ENCODE assay signal across 9 cellular contexts in the genomic region with DNA sequence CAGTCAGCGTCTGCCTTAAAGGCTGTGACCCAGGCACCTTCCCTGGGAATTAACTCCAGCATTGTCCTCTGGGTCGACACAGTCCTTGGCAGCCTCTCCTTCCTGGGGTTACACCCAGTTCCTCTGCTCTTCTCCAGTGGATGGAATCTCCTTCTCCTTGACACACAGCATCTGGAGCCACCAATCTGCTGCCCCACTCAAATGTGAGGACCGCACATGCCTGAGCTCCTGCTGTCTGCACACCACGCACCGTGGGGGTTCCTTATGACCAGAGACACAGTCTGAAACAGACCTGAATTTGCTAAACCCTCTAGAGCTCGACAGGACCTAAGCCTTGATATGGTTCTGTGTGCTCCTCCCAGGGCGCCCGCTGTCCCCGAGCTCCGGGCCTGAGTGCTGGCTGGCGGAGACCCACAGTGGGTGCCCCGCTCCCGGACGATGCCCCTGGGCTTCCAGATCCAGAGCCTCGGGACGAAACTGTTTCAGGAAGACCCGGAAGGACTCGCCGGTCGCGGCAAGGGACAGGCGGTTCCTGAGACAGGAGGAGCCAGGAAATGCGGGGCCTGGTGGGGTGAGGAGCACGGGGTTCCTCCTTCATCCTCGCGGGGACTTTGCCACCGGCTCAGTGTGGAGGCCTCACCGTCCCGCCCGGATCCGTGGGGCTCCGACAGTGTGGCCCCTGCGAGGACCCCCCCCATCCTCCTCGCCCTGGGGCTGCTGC. TPM values are rescaled to one million over a fixed set of nuclear protein-coding genes. Genes with fewer than 3 reads are reported as not detected.
DNase-seq lines count a peak whose midpoint lies in the region; ATAC-seq and TF ChIP-seq lines count a peak whose summit lies in the region.
"Had no signal": no experiment of that assay in that cellular context is flagged by ENCODE, and none has a peak within 500 bp of the region (broad histone marks: within the 10 kb centered on the region; RNA-seq: fewer than 3 reads in every experiment).

No MANE protein-coding gene starts in this region.

- H3K9me3 ChIP-seq in ES-I3 (ENCODE audit: control insufficient read depth, insufficient read depth, low read length) (no peaks in the 10 kb centered on the region; the same call in 1 of the 2 replicates), SU-DHL-6 (ENCODE audit: insufficient read depth, low read length) (no peaks in the 10 kb centered on the region), psoas muscle (no peaks in the 10 kb centered on the region)

- DNase-seq in Right ventricle myocardium superior (peak; percentile 59), psoas muscle (peak; percentile 36 to 70), NAMALWA (ENCODE audit: low spot score) (no peak), activated gamma-delta T cell treated with Interleukin-2 at 50 U/mL for 16 hours (no peak), GM13977 (ENCODE audit: low spot score) (no peak)
- no peak for DNase-seq in activated naive CD4-positive, alpha-beta T cell (lab: John Stamatoyannopoulos, UW)

- H4K20me1 ChIP-seq in SU-DHL-6 (ENCODE audit: low read depth, low read length) = no peaks in the 10 kb centered on the region

- H3K27ac ChIP-seq in SU-DHL-6 (ENCODE audit: low read depth, low read length) (no peak overlapping the region), psoas muscle (no peak overlapping the region)
- H3K27ac ChIP-seq: epithelial cell of prostate had no signal

- WGBS in psoas muscle, 3 donors = 13 to 23% (median 19%) methylated on average over 23 to 34 of the region's 34 CpGs

- H3K27me3 ChIP-seq in SU-DHL-6 (ENCODE audit: low read length) (no peaks in the 10 kb centered on the region), psoas muscle (ENCODE audit: insufficient read depth in 3 of 3, low read length in 2 of 3) (peaks cover 0 to 25% (median 4%) of the 10 kb centered on the region in 3 donors)

- in situ Hi-C loops in GM13977 (cut with MboI; ENCODE audit: low pct_unique_long_range_greater_than_20kb, low sequenced_read_pairs, unreplicated experiment) = no loop called here

- H3K4me1 ChIP-seq in ES-I3 (ENCODE audit: insufficient read depth, low read length) = no peaks in the 10 kb centered on the region
- H3K4me1 ChIP-seq in psoas muscle = no peaks in the 10 kb centered on the region

- H3K36me3 ChIP-seq in ES-I3 (ENCODE audit: insufficient read depth, low read length) = no peaks in the 10 kb centered on the region
- no peaks in the 10 kb centered on the region for H3K36me3 ChIP-seq in SU-DHL-6 (ENCODE audit: low read length)
- no peaks in the 10 kb centered on the region for H3K36me3 ChIP-seq in psoas muscle (ENCODE audit: insufficient read depth in 1 of 2, low read depth in 1 of 2)

- TF ChIP-seq CTCF in SU-DHL-6 (IDR thresholded peaks at IDR 0.05; ENCODE audit: insufficient read depth, low read length, poor library complexity, severe bottlenecking) = no peak
- TF ChIP-seq CTCF in psoas muscle (IDR thresholded peaks at IDR 0.05) = no peak
- no peak for TF ChIP-seq CTCF in GM13977 (IDR thresholded peaks at IDR 0.05; ENCODE audit: extremely low read depth, insufficient read depth, missing control alignments)

- peak overlapping the region; percentile 1 for H2AFZ ChIP-seq in SU-DHL-6 (ENCODE audit: low read depth, low read length, severe bottlenecking)

- H3F3A ChIP-seq in SU-DHL-6 (ENCODE audit: insufficient read depth) = no peaks in the 10 kb centered on the region

- H3K79me2 ChIP-seq in SU-DHL-6 (ENCODE audit: insufficient read depth, low read length) = no peaks in the 10 kb centered on the region

- intact Hi-C loops in Right ventricle myocardium superior (cut with DNase I) = loop anchor here (10.0 kb wide), 2 partner anchors 201 to 371 kb away; no protein-coding TSS in a partner anchor
- intact Hi-C loops in psoas muscle (cut with DNase I) = loop anchor here in 1 of 2 donors (10.0 kb wide), 1 partner anchor 181 kb away; the partner anchor contains the start of genes NUP43 and PCMT1

- H3K9ac ChIP-seq in ES-I3 (ENCODE audit: low read depth, low read length) (peak overlapping the region; percentile 38; the same call in 1 of the 2 replicates), SU-DHL-6 (ENCODE audit: low read length) (no peak overlapping the region)

- ATAC-seq in Right ventricle myocardium superior (ENCODE audit: poor library complexity) (peak; percentile 55), psoas muscle (peak; percentile 9 to 53 (median 33))

- H3K4me3 ChIP-seq in SU-DHL-6 (ENCODE audit: insufficient read depth, low read length, poor library complexity, severe bottlenecking) (no peak overlapping the region), psoas muscle (peak overlapping the region; percentile 65)

- H3K4me2 ChIP-seq in SU-DHL-6 (ENCODE audit: low read depth, low read length, poor library complexity, severe bottlenecking) = peak overlapping the region; percentile 41

- no peaks in the 10 kb centered on the region for H3K9me2 ChIP-seq in SU-DHL-6 (replicated peaks; ENCODE audit: insufficient read depth, low read length)

RNA-seq across cellular contexts. Expression of gene RAET1G, which starts 2.5 kb away (rescaled TPM):
- total RNA-seq in Right ventricle myocardium superior = not detected
- total RNA-seq in psoas muscle = 1 to 10 TPM in 1 of 4 donors, under 1 TPM in 2, not detected in 1; 0.40 to 1.1 (median 0.64) TPM
- under 1 TPM; 0.04 to 0.73 (median 0.24) TPM for polyA plus RNA-seq in psoas muscle

RNA-seq across cellular contexts. Expression of gene ULBP2, which starts 16.4 kb away (rescaled TPM):
- 0.65 TPM for total RNA-seq in Right ventricle myocardium superior
- under 1 TPM in 3 of 4 donors, not detected in 1; 0.25 to 0.75 (median 0.69) TPM for total RNA-seq in psoas muscle
- polyA plus RNA-seq in psoas muscle = under 1 TPM; 0.17 to 0.81 (median 0.59) TPM

RNA-seq across cellular contexts. Expression of gene RAET1E, which starts 27.5 kb away (rescaled TPM):
- total RNA-seq in Right ventricle myocardium superior (0.48 TPM), psoas muscle (1 to 10 TPM; 1.4 to 6.2 (median 3.9) TPM)
- polyA plus RNA-seq in psoas muscle = 10 to 100 TPM in 1 of 3 donors, under 1 TPM in 2; 0.04 to 17.2 (median 0.31) TPM

RNA-seq across cellular contexts. Expression of gene ULBP1, which starts 38.3 kb away (rescaled TPM):
- total RNA-seq in Right ventricle myocardium superior (0.13 TPM), psoas muscle (under 1 TPM; 0.06 to 0.12 (median 0.10) TPM)
- under 1 TPM; 0.03 to 0.10 (median 0.03) TPM for polyA plus RNA-seq in psoas muscle

Comparison
In these comparisons a context has a peak if more than half of its experiments do, and no peak if none do; other contexts are left out.
1. DNase-seq: peak in Right ventricle myocardium superior (single experiment) and psoas muscle (2 of 2); none in NAMALWA (single experiment), activated naive CD4-positive, alpha-beta T cell (0 of 4), activated gamma-delta T cell treated with Interleukin-2 at 50 U/mL for 16 hours (single experiment) and GM13977 (single experiment).